Comparison of ENCODE assay signal across 8 cellular contexts in the genomic region with DNA sequence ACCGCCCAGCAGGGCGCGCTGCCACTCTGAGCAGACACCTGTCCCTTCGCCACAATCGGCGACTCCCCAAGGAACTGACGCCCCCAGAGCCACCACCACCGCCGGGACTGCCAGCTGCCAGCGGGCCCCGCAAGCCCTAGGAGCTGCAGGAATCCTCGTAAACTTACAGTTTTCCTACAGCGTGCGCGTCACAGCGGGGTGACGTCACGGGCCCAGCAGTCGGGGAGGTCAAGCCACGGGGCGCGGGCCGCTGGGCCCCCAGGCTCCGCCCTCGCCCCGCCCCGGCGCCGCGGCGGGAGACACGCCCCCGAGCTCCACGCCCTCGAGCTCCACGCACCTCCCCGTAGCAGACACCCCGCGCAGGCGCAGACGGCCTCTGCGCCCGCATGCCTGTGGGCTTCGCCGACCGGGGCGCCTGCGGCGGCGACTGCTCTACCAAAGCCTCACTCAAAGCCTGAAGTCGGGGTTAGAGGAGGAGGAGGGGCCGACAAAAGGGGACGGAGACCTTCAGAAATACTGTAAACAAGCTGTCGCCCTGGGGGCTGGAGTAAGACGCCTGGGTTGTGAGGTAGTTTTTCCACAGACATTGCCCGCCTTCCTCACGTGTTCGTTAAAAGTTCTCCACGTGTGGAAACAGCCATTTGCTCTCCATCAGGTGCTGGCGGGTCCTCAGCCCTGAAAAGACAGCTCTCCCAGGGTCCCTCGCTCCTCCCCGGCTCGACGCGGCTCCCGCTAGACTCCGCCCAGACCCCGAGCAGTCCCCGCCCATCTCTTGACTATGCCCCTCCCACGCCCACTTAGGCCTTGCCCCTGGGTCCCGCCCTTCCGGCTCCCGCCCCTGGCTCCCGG. TPM values are rescaled to one million over a fixed set of nuclear protein-coding genes. Genes with fewer than 3 reads are reported as not detected.
A peak's percentile ranks its signal among the peaks of the same experiment; 100 is the strongest.
DNase-seq lines count a peak whose midpoint lies in the region; ATAC-seq and TF ChIP-seq lines count a peak whose summit lies in the region.

A gene with protein sequence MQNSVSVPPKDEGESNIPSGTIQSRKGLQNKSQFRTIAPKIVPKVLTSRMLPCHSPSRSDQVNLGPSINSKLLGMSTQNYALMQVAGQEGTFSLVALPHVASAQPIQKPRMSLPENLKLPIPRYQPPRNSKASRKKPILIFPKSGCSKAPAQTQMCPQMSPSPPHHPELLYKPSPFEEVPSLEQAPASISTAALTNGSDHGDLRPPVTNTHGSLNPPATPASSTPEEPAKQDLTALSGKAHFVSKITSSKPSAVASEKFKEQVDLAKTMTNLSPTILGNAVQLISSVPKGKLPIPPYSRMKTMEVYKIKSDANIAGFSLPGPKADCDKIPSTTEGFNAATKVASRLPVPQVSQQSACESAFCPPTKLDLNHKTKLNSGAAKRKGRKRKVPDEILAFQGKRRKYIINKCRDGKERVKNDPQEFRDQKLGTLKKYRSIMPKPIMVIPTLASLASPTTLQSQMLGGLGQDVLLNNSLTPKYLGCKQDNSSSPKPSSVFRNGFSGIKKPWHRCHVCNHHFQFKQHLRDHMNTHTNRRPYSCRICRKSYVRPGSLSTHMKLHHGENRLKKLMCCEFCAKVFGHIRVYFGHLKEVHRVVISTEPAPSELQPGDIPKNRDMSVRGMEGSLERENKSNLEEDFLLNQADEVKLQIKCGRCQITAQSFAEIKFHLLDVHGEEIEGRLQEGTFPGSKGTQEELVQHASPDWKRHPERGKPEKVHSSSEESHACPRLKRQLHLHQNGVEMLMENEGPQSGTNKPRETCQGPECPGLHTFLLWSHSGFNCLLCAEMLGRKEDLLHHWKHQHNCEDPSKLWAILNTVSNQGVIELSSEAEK (minus strand): TSS at position 200 of the 849 bp plus-strand sequence. CDS start 154,831 bp downstream, outside the sequence.

- in situ Hi-C loops in astrocyte of the spinal cord (cut with HindIII; ENCODE audit: low sequenced_read_pairs): no loop called here

- peak; percentile 48 for ATAC-seq in GM18508 (IDR thresholded peaks at IDR 0.05; ENCODE audit: insufficient read depth, unreplicated experiment)
- peak; percentile 84 for ATAC-seq in HG02981 (IDR thresholded peaks at IDR 0.05; ENCODE audit: unreplicated experiment)
- peak; percentile 96 for ATAC-seq in sciatic nerve

- peak within 1 kb of the TSS; percentile 89 for H3K27ac ChIP-seq in 22Rv1

- peak within 1 kb of the TSS; percentile 52 for H3K4me3 ChIP-seq in astrocyte of the spinal cord (ENCODE audit: low read depth, low read length)

- DNase-seq in NCI-H2029 treated with DMSO at 0.1 percent for 48 hours (lab: John Stamatoyannopoulos, UW): peak; percentile 39
- peak; percentile 93 for DNase-seq in T1000 (lab: John Stamatoyannopoulos, UW)
- peak; percentile 96 for DNase-seq in astrocyte of the spinal cord (ENCODE audit: low read depth, low spot score)
- DNase-seq in hypothalamus (lab: John Stamatoyannopoulos, UW): peak; percentile 72 to 99 (median 91)
- DNase-seq in sciatic nerve (ENCODE audit: low spot score): peak; percentile 99

- intact Hi-C loops in sciatic nerve (cut with DNase I): no loop called here

- TF ChIP-seq CTCF in 22Rv1 (IDR thresholded peaks at IDR 0.05) (peak; percentile 12; the same call in 1 of the 2 replicates), astrocyte of the spinal cord (IDR thresholded peaks at IDR 0.05; ENCODE audit: low read depth, low read length) (peak; percentile 29)

RNA-seq across cellular contexts. Expression of the gene that starts here (rescaled TPM):
- 15.3 TPM for total RNA-seq in sciatic nerve

Comparison
In these comparisons a context has a peak if more than half of its experiments do, and no peak if none do; other contexts are left out.
1. Peak in every context shown above with its lines: DNase-seq, ATAC-seq, H3K4me3 ChIP-seq and H3K27ac ChIP-seq.
2. DNase-seq: peak in every context shown above with its lines; median percentile 99 in sciatic nerve; 96 in astrocyte of the spinal cord; 93 in T1000; 91 in hypothalamus; 39 in NCI-H2029 treated with DMSO at 0.1 percent for 48 hours.